ENCODE assay signal across 13 cellular contexts in genomic region chr10:95790982-95791381, GRCh38. TPM values are rescaled to one million over a fixed set of nuclear protein-coding genes. Genes with fewer than 3 reads are reported as not detected.
A peak's percentile ranks its signal among the peaks of the same experiment; 100 is the strongest.
DNase-seq lines count a peak whose midpoint lies in the region; ATAC-seq, FAIRE-seq and TF ChIP-seq lines count a peak whose summit lies in the region.
"Had no signal": no experiment of that assay in that cellular context is flagged by ENCODE, and none has a peak within 500 bp of the region (broad histone marks: within the 10 kb centered on the region; RNA-seq: fewer than 3 reads in every experiment).

No MANE protein-coding gene starts in this region.

- H3K4me1 Mint-ChIP-seq in astrocyte (ENCODE audit: low read depth, unreplicated experiment): peaks cover 20% of the 10 kb centered on the region

- no peaks in the 10 kb centered on the region for H3K36me3 ChIP-seq in astrocyte (ENCODE audit: insufficient read depth, low read length)
- H3K36me3 ChIP-seq: gastroesophageal sphincter had no signal

- in situ Hi-C loops in KBM-7 (cut with MboI; ENCODE audit: low pct_unique_long_range_greater_than_20kb, low sequenced_read_pairs): no loop called here

- H3K9ac ChIP-seq in astrocyte (ENCODE audit: low read length): no peak overlapping the region

- TF ChIP-seq CTCF in astrocyte (IDR thresholded peaks at IDR 0.05; ENCODE audit: insufficient read depth, low read depth, low read length) (no peak), D721Med (IDR thresholded peaks at IDR 0.05; ENCODE audit: insufficient read depth, missing control alignments) (no peak)

- no peak overlapping the region for H2AFZ ChIP-seq in astrocyte (ENCODE audit: low read depth, low read length)

- H3K9me3 ChIP-seq in astrocyte (ENCODE audit: insufficient read depth, low read depth, low read length): no peaks in the 10 kb centered on the region
- H3K9me3 ChIP-seq: gastroesophageal sphincter had no signal

- ATAC-seq in HG03039 (IDR thresholded peaks at IDR 0.05; ENCODE audit: unreplicated experiment) (peak; percentile 37), Right ventricle myocardium superior (ENCODE audit: poor library complexity) (no peak)
- ATAC-seq: gastroesophageal sphincter had no signal

- H3K27me3 ChIP-seq in astrocyte (ENCODE audit: insufficient read depth, low read length): no peaks in the 10 kb centered on the region
- H3K27me3 ChIP-seq: gastroesophageal sphincter had no signal

- H3K27ac Mint-ChIP-seq in astrocyte (ENCODE audit: unreplicated experiment): peak overlapping the region; percentile 80
- H3K27ac Mint-ChIP-seq: activated naive CD4-positive, alpha-beta T cell treated with anti-CD3 and anti-CD28 coated beads, Interleukin-2, amount 10 ng/mL, durations not matched to agents 7 days and 5 days had no signal

- peaks cover 11% of the 10 kb centered on the region for H3K4me1 ChIP-seq in astrocyte (ENCODE audit: insufficient read depth, low read length)

- no peak overlapping the region for H3K27ac ChIP-seq in astrocyte (ENCODE audit: low read depth, low read length)

- no peaks in the 10 kb centered on the region for H4K20me1 ChIP-seq in astrocyte (ENCODE audit: insufficient read depth, low read length)

- no peak overlapping the region for H3K4me2 ChIP-seq in astrocyte (ENCODE audit: low read length)

- DNase-seq in DMS53 (lab: John Stamatoyannopoulos, UW) (peak; percentile 75), astrocyte (ENCODE audit: low read depth) (no peak), Right ventricle myocardium superior (no peak), D721Med (ENCODE audit: insufficient read length, low spot score) (no peak), KBM-7 (no peak)
- DNase-seq in activated naive CD4-positive, alpha-beta T cell (lab: John Stamatoyannopoulos, UW): no peak
- DNase-seq: activated naive CD4-positive, alpha-beta T cell treated with anti-CD3 and anti-CD28 coated beads, Interleukin-2, amount 10 ng/mL, durations not matched to agents 7 days and 5 days; GF-D8; NCI-H446 treated with DMSO at 0.1 percent for 48 hours; stimulated activated CD4-positive, alpha-beta T cell treated with anti-CD3 and anti-CD28 coated beads, Interleukin-4, amount 100 ng/mL, for 1 hour had no signal

- H3K4me3 Mint-ChIP-seq in astrocyte (ENCODE audit: unreplicated experiment): no peak overlapping the region
- H3K4me3 Mint-ChIP-seq: activated naive CD4-positive, alpha-beta T cell treated with anti-CD3 and anti-CD28 coated beads, Interleukin-2, amount 10 ng/mL, durations not matched to agents 7 days and 5 days had no signal

- FAIRE-seq in astrocyte (lab: Jason Lieb, UNC): no peak
- FAIRE-seq in D721Med (lab: Jason Lieb, UNC): no peak

- TF ChIP-seq POLR2A in GM19193 (IDR thresholded peaks at IDR 0.05; ENCODE audit: extremely low read depth, insufficient read depth, insufficient read length): peak; percentile 38

- H3K9me3 Mint-ChIP-seq in astrocyte (ENCODE audit: unreplicated experiment): peaks cover 6% of the 10 kb centered on the region
- H3K9me3 Mint-ChIP-seq: activated naive CD4-positive, alpha-beta T cell treated with anti-CD3 and anti-CD28 coated beads, Interleukin-2, amount 10 ng/mL, durations not matched to agents 7 days and 5 days had no signal

- intact Hi-C loops in Right ventricle myocardium superior (cut with DNase I): no loop called here

- H3K79me2 ChIP-seq in astrocyte (ENCODE audit: insufficient read depth, low read length): no peaks in the 10 kb centered on the region

- no peaks in the 10 kb centered on the region for H3K36me3 Mint-ChIP-seq in astrocyte (ENCODE audit: low read depth, unreplicated experiment)
- H3K36me3 Mint-ChIP-seq: activated naive CD4-positive, alpha-beta T cell treated with anti-CD3 and anti-CD28 coated beads, Interleukin-2, amount 10 ng/mL, durations not matched to agents 7 days and 5 days had no signal

- no peak overlapping the region for H3K4me3 ChIP-seq in astrocyte (ENCODE audit: insufficient read depth, low read depth, low read length)
- H3K4me3 ChIP-seq: gastroesophageal sphincter had no signal

- H3K27me3 Mint-ChIP-seq in astrocyte (ENCODE audit: low read depth, unreplicated experiment): no peaks in the 10 kb centered on the region
- H3K27me3 Mint-ChIP-seq: activated naive CD4-positive, alpha-beta T cell treated with anti-CD3 and anti-CD28 coated beads, Interleukin-2, amount 10 ng/mL, durations not matched to agents 7 days and 5 days had no signal

RNA-seq across cellular contexts. Expression of gene ENTPD1, which starts 35.0 kb away (rescaled TPM):
- total RNA-seq in astrocyte: 0.77 and 0.95 TPM in 2 replicates
- 6.0 TPM for total RNA-seq in Right ventricle myocardium superior
